ENCODE assay signal across 8 cellular contexts in the genomic region with DNA sequence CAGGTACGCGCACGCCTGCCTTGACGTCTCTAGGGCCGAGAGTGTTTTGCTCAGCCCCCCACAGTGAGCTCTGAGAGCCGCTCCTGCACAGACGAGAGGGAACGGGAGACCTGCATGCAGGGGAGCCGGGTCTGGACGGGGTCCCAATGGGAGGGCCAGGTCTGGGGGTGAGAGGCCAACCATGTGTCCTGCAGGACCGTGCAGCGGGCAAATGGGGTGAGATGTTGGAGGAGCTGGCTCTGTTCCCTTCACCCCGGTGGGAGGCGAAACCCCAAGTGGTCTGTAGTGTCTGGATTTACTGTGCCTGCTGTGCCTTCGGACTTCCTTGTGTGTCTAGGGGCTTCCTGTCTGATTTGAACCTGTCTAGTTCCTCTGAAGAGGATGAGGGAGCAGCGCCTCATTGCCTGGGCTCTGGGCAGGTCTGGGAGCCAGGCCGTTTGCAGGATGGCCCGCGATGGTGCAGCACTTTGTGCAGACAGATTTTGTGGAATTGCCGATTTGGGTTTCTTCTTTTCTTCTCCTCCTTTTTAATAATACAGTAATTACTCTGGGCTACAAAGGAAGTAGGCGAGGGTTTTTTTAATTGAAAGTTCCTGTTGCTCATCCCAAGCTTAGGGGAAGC. TPM values are rescaled to one million over a fixed set of nuclear protein-coding genes. Genes with fewer than 3 reads are reported as not detected.
DNase-seq lines count a peak whose midpoint lies in the region; ATAC-seq and TF ChIP-seq lines count a peak whose summit lies in the region.

No MANE protein-coding gene starts in this region.

- peaks cover 21 to 33% of the 10 kb centered on the region in 2 donors for H3K4me1 ChIP-seq in naive thymus-derived CD4-positive, alpha-beta T cell (ENCODE audit: control insufficient read depth in 2 of 2, insufficient read depth in 2 of 2, low read length in 2 of 2)

- peak overlapping the region; percentile 96 for H3K4me3 Mint-ChIP-seq in CD4-positive, alpha-beta T cell
- H3K4me3 Mint-ChIP-seq in naive thymus-derived CD4-positive, alpha-beta T cell, result peak overlapping the region; percentile 91 to 100 (median 96)

- no peak for ATAC-seq in CD4-positive, alpha-beta T cell (ENCODE audit: poor library complexity)
- no peak for ATAC-seq in naive thymus-derived CD4-positive, alpha-beta T cell
- ATAC-seq in left lobe of liver (no peak), GM19467 (IDR thresholded peaks at IDR 0.05; ENCODE audit: unreplicated experiment) (no peak), GM18502 (IDR thresholded peaks at IDR 0.05; ENCODE audit: poor library complexity, unreplicated experiment) (no peak)

- peaks cover 5% of the 10 kb centered on the region for H3K27me3 Mint-ChIP-seq in CD4-positive, alpha-beta T cell
- H3K27me3 Mint-ChIP-seq in naive thymus-derived CD4-positive, alpha-beta T cell, result peaks cover 0 to 2% (median 0%) of the 10 kb centered on the region in 5 donors

- H3K36me3 ChIP-seq in KOPT-K1 (ENCODE audit: insufficient read depth, low read length), result peaks cover 6% of the 10 kb centered on the region; the same call in 1 of the 2 replicates
- peaks cover 0 to 11% (median 0%) of the 10 kb centered on the region in 3 experiments for H3K36me3 ChIP-seq in naive thymus-derived CD4-positive, alpha-beta T cell (ENCODE audit: control insufficient read depth in 2 of 3, insufficient read depth in 3 of 3, low read length in 3 of 3)

- H3K27ac Mint-ChIP-seq in CD4-positive, alpha-beta T cell, result peak overlapping the region; percentile 96
- H3K27ac Mint-ChIP-seq in naive thymus-derived CD4-positive, alpha-beta T cell, result peak overlapping the region; percentile 90 to 99 (median 97)

- POLR2A ChIA-PET in CD4-positive, alpha-beta T cell (lab: Charles Lee), result interaction anchor here (0.6 to 1.8 kb wide), 10 partner anchors 13 to 878 kb away, joined by 3 to 9 read pairs (median 4); no protein-coding TSS in a partner anchor
- POLR2A ChIA-PET in naive thymus-derived CD4-positive, alpha-beta T cell (lab: Charles Lee), result interaction anchor here (0.6 to 1.8 kb wide), 8 partner anchors 23 to 674 kb away, joined by 3 to 6 read pairs (median 4); partner anchors contain the start of gene CIRBP

- H3K9me3 ChIP-seq in CD4-positive, alpha-beta T cell (ENCODE audit: control insufficient read depth, low read length), result no peaks in the 10 kb centered on the region
- H3K9me3 ChIP-seq in KOPT-K1 (ENCODE audit: insufficient read depth, low read length, poor library complexity, severe bottlenecking), result no peaks in the 10 kb centered on the region
- no peaks in the 10 kb centered on the region for H3K9me3 ChIP-seq in naive thymus-derived CD4-positive, alpha-beta T cell (ENCODE audit: control insufficient read depth in 2 of 3, low read length in 3 of 3)

- no peak for TF ChIP-seq CTCF in CD4-positive, alpha-beta T cell (IDR thresholded peaks at IDR 0.05)

- H3K4me3 ChIP-seq in naive thymus-derived CD4-positive, alpha-beta T cell (ENCODE audit: low read length), result peak overlapping the region; percentile 94

- peak overlapping the region; percentile 98 for H3K27ac ChIP-seq in CD4-positive, alpha-beta T cell (ENCODE audit: low read depth, low read length)
- H3K27ac ChIP-seq in KOPT-K1 (ENCODE audit: low read depth, low read length, poor library complexity, severe bottlenecking) (peak overlapping the region; percentile 85), caudate nucleus (ENCODE audit: low read depth, low read length) (peak overlapping the region; percentile 88)
- H3K27ac ChIP-seq in naive thymus-derived CD4-positive, alpha-beta T cell (ENCODE audit: low read depth, low read length), result peak overlapping the region; percentile 98

- H3K27me3 ChIP-seq in CD4-positive, alpha-beta T cell (ENCODE audit: control insufficient read depth, insufficient read depth, low read length), result no peaks in the 10 kb centered on the region
- H3K27me3 ChIP-seq in naive thymus-derived CD4-positive, alpha-beta T cell (ENCODE audit: control insufficient read depth in 2 of 2, insufficient read depth in 2 of 2, low read length in 2 of 2), result no peaks in the 10 kb centered on the region

- H3K9me3 Mint-ChIP-seq in CD4-positive, alpha-beta T cell, result no peaks in the 10 kb centered on the region
- peaks cover 0 to 1% (median 0%) of the 10 kb centered on the region in 11 donors for H3K9me3 Mint-ChIP-seq in naive thymus-derived CD4-positive, alpha-beta T cell

- H3K36me3 Mint-ChIP-seq in CD4-positive, alpha-beta T cell (ENCODE audit: low read depth), result peaks cover 35% of the 10 kb centered on the region
- H3K36me3 Mint-ChIP-seq in naive thymus-derived CD4-positive, alpha-beta T cell, result peaks cover 0 to 9% (median 0%) of the 10 kb centered on the region in 5 donors

- peaks cover 27% of the 10 kb centered on the region for H3K4me1 Mint-ChIP-seq in CD4-positive, alpha-beta T cell (ENCODE audit: low read depth)
- H3K4me1 Mint-ChIP-seq in naive thymus-derived CD4-positive, alpha-beta T cell, result peaks cover 22 to 44% (median 29%) of the 10 kb centered on the region in 7 donors

- CTCF ChIA-PET in CD4-positive, alpha-beta T cell (lab: Charles Lee), result interaction anchor here (1.2 to 1.8 kb wide), 2 partner anchors 13 to 79 kb away, joined by 3 to 11 read pairs; no protein-coding TSS in a partner anchor
- CTCF ChIA-PET in naive thymus-derived CD4-positive, alpha-beta T cell (lab: Charles Lee), result interaction anchor here (1.6 kb wide), 1 partner anchor 14 kb away, joined by 7 read pairs; no protein-coding TSS in a partner anchor

- intact Hi-C loops in CD4-positive, alpha-beta T cell (cut with DNase I, micrococcal nuclease), result loop anchor here in 1 of 2 experiments (2.0 kb wide), 1 partner anchor 14 kb away; no protein-coding TSS in a partner anchor
- intact Hi-C loops in naive thymus-derived CD4-positive, alpha-beta T cell (cut with micrococcal nuclease), result loop anchor here (1.0 to 2.0 kb wide), 6 partner anchors 14 to 208 kb away; partner anchors contain the start of genes AP3D1 (in 1 of the 2) and MKNK2 (in 1 of the 2)

- DNase-seq in CD4-positive, alpha-beta T cell, result peak in 1 of 10 experiments; percentile 22
- peak in 1 of 61 donors; percentile 12 for DNase-seq in caudate nucleus (lab: John Stamatoyannopoulos, UW)
- peak in 1 of 9 donors; percentile 18 for DNase-seq in naive thymus-derived CD4-positive, alpha-beta T cell
- no peak for DNase-seq in left lobe of liver (ENCODE audit: low spot score)
- no peak for DNase-seq in effector CD8-positive, alpha-beta T cell (lab: John Stamatoyannopoulos, UW)

RNA-seq across cellular contexts. Expression of gene CSNK1G2, which starts 2.1 kb away (rescaled TPM):
- 100 to 1,000 TPM; 122 to 127 TPM for total RNA-seq in CD4-positive, alpha-beta T cell
- total RNA-seq in naive thymus-derived CD4-positive, alpha-beta T cell, result 100 to 1,000 TPM; 109 to 145 (median 117) TPM
- polyA plus RNA-seq in naive thymus-derived CD4-positive, alpha-beta T cell, result 10 to 100 TPM; 18.1 to 45.3 TPM
- 21.8 TPM for total RNA-seq in left lobe of liver

RNA-seq across cellular contexts. Expression of gene ADAT3, which starts 37.8 kb away (rescaled TPM):
- total RNA-seq in CD4-positive, alpha-beta T cell, result 1 to 10 TPM; 7.9 to 8.2 TPM
- total RNA-seq in naive thymus-derived CD4-positive, alpha-beta T cell, result 10 to 100 TPM in 2 of 5 experiments, 1 to 10 TPM in 3; 3.5 to 13.5 (median 6.1) TPM
- polyA plus RNA-seq in naive thymus-derived CD4-positive, alpha-beta T cell, result 1 to 10 TPM; 2.2 to 5.9 TPM
- 4.5 TPM for total RNA-seq in left lobe of liver

RNA-seq across cellular contexts. Expression of gene SCAMP4, which starts 37.8 kb away (rescaled TPM):
- total RNA-seq in CD4-positive, alpha-beta T cell, result 10 to 100 TPM; 12.7 to 15.4 TPM
- total RNA-seq in naive thymus-derived CD4-positive, alpha-beta T cell, result 10 to 100 TPM; 17.6 to 35.5 (median 23.0) TPM
- 10 to 100 TPM; 11.8 to 12.8 TPM for polyA plus RNA-seq in naive thymus-derived CD4-positive, alpha-beta T cell
- total RNA-seq in left lobe of liver, result 23.9 TPM

RNA-seq across cellular contexts. Expression of gene ABHD17A, which starts 57.7 kb away (rescaled TPM):
- total RNA-seq in CD4-positive, alpha-beta T cell, result 100 to 1,000 TPM; 156 to 172 TPM
- total RNA-seq in naive thymus-derived CD4-positive, alpha-beta T cell, result 100 to 1,000 TPM in 4 of 5 experiments, 10 to 100 TPM in 1; 92.9 to 175 (median 127) TPM
- 100 to 1,000 TPM; 135 to 140 TPM for polyA plus RNA-seq in naive thymus-derived CD4-positive, alpha-beta T cell
- total RNA-seq in left lobe of liver, result 29.4 TPM
